1 cellular context compared by ENCODE assay signal in genomic region chr19:35748106-35749020, GRCh38.
A peak's percentile ranks its signal among the peaks of the same experiment; 100 is the strongest.
TF ChIP-seq lines count a peak whose summit lies in the region.

A gene with protein sequence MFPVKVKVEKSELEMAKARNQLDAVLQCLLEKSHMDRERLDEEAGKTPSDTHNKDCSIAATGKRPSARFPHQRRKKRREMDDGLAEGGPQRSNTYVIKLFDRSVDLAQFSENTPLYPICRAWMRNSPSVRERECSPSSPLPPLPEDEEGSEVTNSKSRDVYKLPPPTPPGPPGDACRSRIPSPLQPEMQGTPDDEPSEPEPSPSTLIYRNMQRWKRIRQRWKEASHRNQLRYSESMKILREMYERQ (plus strand): TSS chr19:35748576. CDS start chr19:35748725, 149 bp downstream.

TF ChIP-seq in HepG2, 621 proteins besides CTCF, POLR2A, EP300 and RAD21 (continued from another document and continues in another):
- TF ChIP-seq, protein P1, sequence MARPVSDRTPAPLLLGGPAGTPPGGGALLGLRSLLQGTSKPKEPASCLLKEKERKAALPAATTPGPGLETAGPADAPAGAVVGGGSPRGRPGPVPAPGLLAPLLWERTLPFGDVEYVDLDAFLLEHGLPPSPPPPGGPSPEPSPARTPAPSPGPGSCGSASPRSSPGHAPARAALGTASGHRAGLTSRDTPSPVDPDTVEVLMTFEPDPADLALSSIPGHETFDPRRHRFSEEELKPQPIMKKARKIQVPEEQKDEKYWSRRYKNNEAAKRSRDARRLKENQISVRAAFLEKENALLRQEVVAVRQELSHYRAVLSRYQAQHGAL (CRISPR knock-in tag; IDR thresholded peaks at IDR 0.05; ENCODE audit: not compliant biosample characterization): no peak
- TF ChIP-seq ZBTB4 (CRISPR knock-in tag; IDR thresholded peaks at IDR 0.05; ENCODE audit: borderline replicate concordance) (0 out of 2 replicates have a peak, but pooled peaks have one; percentile 29), GZF1 (CRISPR knock-in tag; IDR thresholded peaks at IDR 0.05) (0 out of 2 replicates have a peak, but pooled peaks have one; percentile 41), ZNF775 (CRISPR knock-in tag; IDR thresholded peaks at IDR 0.05; ENCODE audit: borderline replicate concordance) (no peak), ZNF101 (CRISPR knock-in tag; IDR thresholded peaks at IDR 0.05; ENCODE audit: borderline replicate concordance, low read depth) (no peak), FOSL2 (CRISPR knock-in tag; IDR thresholded peaks at IDR 0.05) (peak; percentile 33), ZNF577 (CRISPR knock-in tag; IDR thresholded peaks at IDR 0.05; ENCODE audit: borderline replicate concordance, low read depth) (no peak), HDAC2 (CRISPR knock-in tag; IDR thresholded peaks at IDR 0.05) (peak; percentile 45; the same call in 1 of the 2 replicates), NFYC (CRISPR knock-in tag; IDR thresholded peaks at IDR 0.05) (peak; percentile 98), CERS6 (CRISPR knock-in tag; IDR thresholded peaks at IDR 0.05) (no peak), FOXO1 (CRISPR knock-in tag; IDR thresholded peaks at IDR 0.05) (peak; percentile 57), ZNF430 (CRISPR knock-in tag; IDR thresholded peaks at IDR 0.05) (no peak), ZMAT3 (CRISPR knock-in tag; conservative IDR thresholded peaks at IDR 0.05) (no peak), DDIT3 (CRISPR knock-in tag; IDR thresholded peaks at IDR 0.05) (no peak), AHDC1 (CRISPR knock-in tag; IDR thresholded peaks at IDR 0.05; ENCODE audit: borderline replicate concordance) (no peak), ZNF746 (CRISPR knock-in tag; IDR thresholded peaks at IDR 0.05) (0 out of 2 replicates have a peak, but pooled peaks have one; percentile 31), CBX5 (CRISPR knock-in tag; IDR thresholded peaks at IDR 0.05; ENCODE audit: borderline replicate concordance) (no peak), ATAD3A (CRISPR knock-in tag; IDR thresholded peaks at IDR 0.05) (no peak), NCOA2 (CRISPR knock-in tag; IDR thresholded peaks at IDR 0.05) (no peak; the same call in 1 of the 2 replicates), ZNF431 (CRISPR knock-in tag; IDR thresholded peaks at IDR 0.05; ENCODE audit: borderline replicate concordance, low read depth) (no peak), ZFP36L1 (CRISPR knock-in tag; IDR thresholded peaks at IDR 0.05) (no peak), ZZZ3 (CRISPR knock-in tag; IDR thresholded peaks at IDR 0.05; ENCODE audit: borderline replicate concordance) (peak; percentile 73; the same call in 1 of the 2 replicates), POLR2G (IDR thresholded peaks at IDR 0.05; ENCODE audit: low read depth, low read length) (peak; percentile 84), EED (CRISPR knock-in tag; IDR thresholded peaks at IDR 0.05) (no peak), ZNF230 (CRISPR knock-in tag; IDR thresholded peaks at IDR 0.05) (peak; percentile 79; the same call in 1 of the 2 replicates), SPEN (CRISPR knock-in tag; IDR thresholded peaks at IDR 0.05; ENCODE audit: low read depth) (peak; percentile 78; the same call in 1 of the 2 replicates), ZNF773 (CRISPR knock-in tag; IDR thresholded peaks at IDR 0.05; ENCODE audit: borderline replicate concordance) (no peak), HNF4A (CRISPR knock-in tag; IDR thresholded peaks at IDR 0.05) (peak; percentile 79), TFE3 (CRISPR knock-in tag; IDR thresholded peaks at IDR 0.05) (peak; percentile 38; the same call in 1 of the 2 replicates), HOXA3 (CRISPR knock-in tag; IDR thresholded peaks at IDR 0.05) (peak; percentile 67; the same call in 1 of the 2 replicates), WIZ (CRISPR knock-in tag; IDR thresholded peaks at IDR 0.05) (no peak), ERF (CRISPR knock-in tag; IDR thresholded peaks at IDR 0.05) (peak; percentile 64; the same call in 1 of the 2 replicates), ZNF138 (CRISPR knock-in tag; IDR thresholded peaks at IDR 0.05; ENCODE audit: low read depth) (no peak), RFX3 (CRISPR knock-in tag; IDR thresholded peaks at IDR 0.05) (no peak), NCOR1 (IDR thresholded peaks at IDR 0.05; ENCODE audit: borderline replicate concordance, low read length) (peak; percentile 23; the same call in 1 of the 2 replicates), TRAFD1 (CRISPR knock-in tag; IDR thresholded peaks at IDR 0.05; ENCODE audit: borderline replicate concordance) (no peak), ARID2 (CRISPR knock-in tag; IDR thresholded peaks at IDR 0.05; ENCODE audit: borderline replicate concordance) (no peak), ZNF383 (CRISPR knock-in tag; IDR thresholded peaks at IDR 0.05; ENCODE audit: borderline replicate concordance) (no peak), NRL (CRISPR knock-in tag; IDR thresholded peaks at IDR 0.05; ENCODE audit: borderline replicate concordance) (peak; percentile 62; the same call in 1 of the 2 replicates), KDM5B (CRISPR knock-in tag; IDR thresholded peaks at IDR 0.05; ENCODE audit: borderline replicate concordance) (no peak; the same call in 1 of the 2 replicates), KDM1A (CRISPR knock-in tag; IDR thresholded peaks at IDR 0.05) (no peak), ZSCAN22 (CRISPR knock-in tag; IDR thresholded peaks at IDR 0.05) (no peak), RXRB (CRISPR knock-in tag; IDR thresholded peaks at IDR 0.05; ENCODE audit: borderline replicate concordance) (no peak), ZNF225 (CRISPR knock-in tag; IDR thresholded peaks at IDR 0.05) (no peak), ZNF839 (CRISPR knock-in tag; IDR thresholded peaks at IDR 0.05; ENCODE audit: borderline replicate concordance) (no peak)
- TF ChIP-seq, protein P2, sequence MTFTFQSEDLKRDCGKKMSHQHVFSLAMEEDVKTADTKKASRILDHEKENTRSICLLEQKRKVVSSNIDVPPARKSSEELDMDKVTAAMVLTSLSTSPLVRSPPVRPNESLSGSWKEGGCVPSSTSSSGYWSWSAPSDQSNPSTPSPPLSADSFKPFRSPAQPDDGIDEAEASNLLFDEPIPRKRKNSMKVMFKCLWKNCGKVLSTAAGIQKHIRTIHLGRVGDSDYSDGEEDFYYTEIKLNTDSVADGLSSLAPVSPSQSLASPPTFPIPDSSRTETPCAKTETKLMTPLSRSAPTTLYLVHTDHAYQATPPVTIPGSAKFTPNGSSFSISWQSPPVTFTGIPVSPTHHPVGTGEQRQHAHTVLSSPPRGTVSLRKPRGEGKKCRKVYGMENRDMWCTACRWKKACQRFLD (CRISPR knock-in tag; IDR thresholded peaks at IDR 0.05; ENCODE audit: borderline replicate concordance): no peak
- TF ChIP-seq, protein P3, sequence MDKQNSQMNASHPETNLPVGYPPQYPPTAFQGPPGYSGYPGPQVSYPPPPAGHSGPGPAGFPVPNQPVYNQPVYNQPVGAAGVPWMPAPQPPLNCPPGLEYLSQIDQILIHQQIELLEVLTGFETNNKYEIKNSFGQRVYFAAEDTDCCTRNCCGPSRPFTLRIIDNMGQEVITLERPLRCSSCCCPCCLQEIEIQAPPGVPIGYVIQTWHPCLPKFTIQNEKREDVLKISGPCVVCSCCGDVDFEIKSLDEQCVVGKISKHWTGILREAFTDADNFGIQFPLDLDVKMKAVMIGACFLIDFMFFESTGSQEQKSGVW (CRISPR knock-in tag; IDR thresholded peaks at IDR 0.05; ENCODE audit: borderline replicate concordance): no peak
- TF ChIP-seq, protein P4, sequence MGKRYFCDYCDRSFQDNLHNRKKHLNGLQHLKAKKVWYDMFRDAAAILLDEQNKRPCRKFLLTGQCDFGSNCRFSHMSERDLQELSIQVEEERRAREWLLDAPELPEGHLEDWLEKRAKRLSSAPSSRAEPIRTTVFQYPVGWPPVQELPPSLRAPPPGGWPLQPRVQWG (CRISPR knock-in tag; IDR thresholded peaks at IDR 0.05; ENCODE audit: borderline replicate concordance, low read depth): no peak
